In the genomic region with DNA sequence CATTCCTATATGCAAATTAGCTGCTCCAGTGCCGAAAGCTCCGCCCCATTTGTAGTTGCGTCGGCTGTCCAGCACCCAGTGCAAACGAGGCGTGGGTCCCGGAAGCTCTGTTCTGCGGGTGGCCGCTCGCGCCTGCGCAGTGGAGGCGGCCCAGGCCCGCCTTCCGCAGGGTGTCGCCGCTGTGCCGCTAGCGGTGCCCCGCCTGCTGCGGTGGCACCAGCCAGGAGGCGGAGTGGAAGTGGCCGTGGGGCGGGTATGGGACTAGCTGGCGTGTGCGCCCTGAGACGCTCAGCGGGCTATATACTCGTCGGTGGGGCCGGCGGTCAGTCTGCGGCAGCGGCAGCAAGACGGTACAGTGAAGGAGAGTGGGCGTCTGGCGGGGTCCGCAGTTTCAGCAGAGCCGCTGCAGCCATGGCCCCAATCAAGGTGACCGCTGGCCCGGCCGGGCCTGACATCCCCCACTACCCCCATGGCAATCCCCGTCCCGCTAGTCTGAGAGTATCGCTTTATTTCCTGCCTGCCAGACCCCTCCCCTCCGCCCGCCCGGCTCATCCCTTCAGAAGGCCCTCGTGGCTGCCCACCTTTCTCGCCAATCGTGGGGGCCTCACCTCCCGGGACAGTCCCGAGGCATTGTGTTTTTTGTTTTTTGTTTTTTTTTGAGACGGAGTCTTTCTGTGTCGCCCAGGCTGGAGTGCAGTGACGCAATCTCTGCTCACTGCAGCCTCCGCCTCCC, we compare ENCODE assay signal across 8 cellular contexts. TPM values are rescaled to one million over a fixed set of nuclear protein-coding genes. Genes with fewer than 3 reads are reported as not detected.
DNase-seq lines count a peak whose midpoint lies in the region; ATAC-seq and TF ChIP-seq lines count a peak whose summit lies in the region.

A gene (plus strand): TSS at position 161 of the 733 bp plus-strand sequence. CDS start 95 bp downstream, at position 256.

- TF ChIP-seq CTCF in epithelial cell of proximal tubule (conservative IDR thresholded peaks at IDR 0.05; ENCODE audit: low read depth, low read length), result peak; percentile 25

- peak within 1 kb of the TSS; percentile 88 to 99 for H3K9ac ChIP-seq in mucosa of rectum (ENCODE audit: low read depth in 1 of 2, low read length in 2 of 2)

- no peaks in the 10 kb centered on the region for H3K27me3 ChIP-seq in mucosa of rectum (ENCODE audit: control insufficient read depth in 2 of 2, insufficient read depth in 2 of 2, low read length in 2 of 2)

- H3K4me3 Mint-ChIP-seq in activated T-cell treated with anti-CD3 and anti-CD28 coated beads, Interleukin-2, amount 50 U/mL, for 24 hours, result peak within 1 kb of the TSS; percentile 98

- no peaks in the 10 kb centered on the region for H3K27me3 Mint-ChIP-seq in activated T-cell treated with anti-CD3 and anti-CD28 coated beads, Interleukin-2, amount 50 U/mL, for 24 hours

- H3K27ac Mint-ChIP-seq in activated T-cell treated with anti-CD3 and anti-CD28 coated beads, Interleukin-2, amount 50 U/mL, for 24 hours, result peak within 1 kb of the TSS; percentile 98

- DNase-seq in DMS79 (lab: John Stamatoyannopoulos, UW), result peak; percentile 91
- DNase-seq in KG1 (lab: John Stamatoyannopoulos, UW), result peak; percentile 97
- peak; percentile 95 for DNase-seq in activated T-cell treated with anti-CD3 and anti-CD28 coated beads, Interleukin-2, amount 50 U/mL, for 24 hours
- DNase-seq in epithelial cell of proximal tubule (ENCODE audit: low read depth), result peak; percentile 86
- DNase-seq in stimulated activated CD8-positive, alpha-beta memory T cell treated with anti-CD3 and anti-CD28 coated beads, Interleukin-4, amount 100 ng/mL, for 48 hours, result peak; percentile 95

- H3K9me3 Mint-ChIP-seq in activated T-cell treated with anti-CD3 and anti-CD28 coated beads, Interleukin-2, amount 50 U/mL, for 24 hours, result no peaks in the 10 kb centered on the region

- H3K4me3 ChIP-seq in epithelial cell of proximal tubule (ENCODE audit: low read depth, low read length), result peak within 1 kb of the TSS; percentile 97
- peak within 1 kb of the TSS; percentile 78 to 96 for H3K4me3 ChIP-seq in mucosa of rectum (ENCODE audit: low read length in 2 of 2)

- peaks cover 41 to 53% of the 10 kb centered on the region in 2 donors for H3K4me1 ChIP-seq in mucosa of rectum (ENCODE audit: control insufficient read depth in 2 of 2, insufficient read depth in 2 of 2, low read length in 2 of 2)

- H3K4me1 Mint-ChIP-seq in activated T-cell treated with anti-CD3 and anti-CD28 coated beads, Interleukin-2, amount 50 U/mL, for 24 hours (ENCODE audit: low read depth), result peaks cover 40% of the 10 kb centered on the region

- H3K9me3 ChIP-seq in mucosa of rectum (ENCODE audit: control insufficient read depth in 2 of 2, low read length in 2 of 2), result no peaks in the 10 kb centered on the region

- H3K36me3 ChIP-seq in mucosa of rectum (ENCODE audit: control insufficient read depth in 2 of 2, insufficient read depth in 2 of 2, low read length in 2 of 2), result peaks cover 34 to 36% of the 10 kb centered on the region in 2 donors

- H3K36me3 Mint-ChIP-seq in activated T-cell treated with anti-CD3 and anti-CD28 coated beads, Interleukin-2, amount 50 U/mL, for 24 hours (ENCODE audit: low read depth), result peaks cover 69% of the 10 kb centered on the region

- H3K27ac ChIP-seq in mucosa of rectum (ENCODE audit: low read depth in 2 of 2, low read length in 2 of 2), result peak within 1 kb of the TSS; percentile 98 to 100

- ATAC-seq in GM21717 (IDR thresholded peaks at IDR 0.05; ENCODE audit: unreplicated experiment), result peak; percentile 48

TF ChIP-seq in PFSK-1, 5 proteins besides CTCF, POLR2A, EP300 and RAD21:
- TF ChIP-seq, protein P1, sequence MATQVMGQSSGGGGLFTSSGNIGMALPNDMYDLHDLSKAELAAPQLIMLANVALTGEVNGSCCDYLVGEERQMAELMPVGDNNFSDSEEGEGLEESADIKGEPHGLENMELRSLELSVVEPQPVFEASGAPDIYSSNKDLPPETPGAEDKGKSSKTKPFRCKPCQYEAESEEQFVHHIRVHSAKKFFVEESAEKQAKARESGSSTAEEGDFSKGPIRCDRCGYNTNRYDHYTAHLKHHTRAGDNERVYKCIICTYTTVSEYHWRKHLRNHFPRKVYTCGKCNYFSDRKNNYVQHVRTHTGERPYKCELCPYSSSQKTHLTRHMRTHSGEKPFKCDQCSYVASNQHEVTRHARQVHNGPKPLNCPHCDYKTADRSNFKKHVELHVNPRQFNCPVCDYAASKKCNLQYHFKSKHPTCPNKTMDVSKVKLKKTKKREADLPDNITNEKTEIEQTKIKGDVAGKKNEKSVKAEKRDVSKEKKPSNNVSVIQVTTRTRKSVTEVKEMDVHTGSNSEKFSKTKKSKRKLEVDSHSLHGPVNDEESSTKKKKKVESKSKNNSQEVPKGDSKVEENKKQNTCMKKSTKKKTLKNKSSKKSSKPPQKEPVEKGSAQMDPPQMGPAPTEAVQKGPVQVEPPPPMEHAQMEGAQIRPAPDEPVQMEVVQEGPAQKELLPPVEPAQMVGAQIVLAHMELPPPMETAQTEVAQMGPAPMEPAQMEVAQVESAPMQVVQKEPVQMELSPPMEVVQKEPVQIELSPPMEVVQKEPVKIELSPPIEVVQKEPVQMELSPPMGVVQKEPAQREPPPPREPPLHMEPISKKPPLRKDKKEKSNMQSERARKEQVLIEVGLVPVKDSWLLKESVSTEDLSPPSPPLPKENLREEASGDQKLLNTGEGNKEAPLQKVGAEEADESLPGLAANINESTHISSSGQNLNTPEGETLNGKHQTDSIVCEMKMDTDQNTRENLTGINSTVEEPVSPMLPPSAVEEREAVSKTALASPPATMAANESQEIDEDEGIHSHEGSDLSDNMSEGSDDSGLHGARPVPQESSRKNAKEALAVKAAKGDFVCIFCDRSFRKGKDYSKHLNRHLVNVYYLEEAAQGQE (IDR thresholded peaks at IDR 0.05; ENCODE audit: insufficient read depth in 1 of 2, low read depth in 2 of 2, low read length in 2 of 2), result peak; percentile 17 to 76; a peak in 2 of 4 replicates
- TF ChIP-seq TAF1 (IDR thresholded peaks at IDR 0.05; ENCODE audit: borderline replicate concordance, insufficient read depth, low read length), result no peak
- peak; percentile 16; the same call in 1 of the 2 replicates for TF ChIP-seq POLR2AphosphoS5 (IDR thresholded peaks at IDR 0.05; ENCODE audit: low read depth, low read length)
- peak; percentile 94 for TF ChIP-seq FOXP2 (optimal IDR thresholded peaks at IDR 0.05; ENCODE audit: borderline replicate concordance, extremely low read depth, extremely low read length, insufficient read depth)

RNA-seq across cellular contexts. Expression of the gene that starts here (rescaled TPM):
- 747 TPM for polyA plus RNA-seq in PFSK-1 (2012; ENCODE audit: insufficient read length, low read depth)
- 284 and 357 TPM in 2 replicates for total RNA-seq in epithelial cell of proximal tubule

Comparison
In these comparisons a context has a peak if more than half of its experiments do, and no peak if none do; other contexts are left out.
1. Peak in every context shown above with its lines: DNase-seq, ATAC-seq, H3K4me3 ChIP-seq and H3K27ac ChIP-seq.